1 cellular context compared by ENCODE assay signal in genomic region chr7:121271916-121272315, GRCh38.
TF ChIP-seq lines count a peak whose summit lies in the region.

No MANE protein-coding gene starts in this region.

TF ChIP-seq in GM23338, 12 proteins besides CTCF, POLR2A, EP300 and RAD21 (continued from another document):
- TF ChIP-seq ZNF462 (CRISPR knock-in tag; IDR thresholded peaks at IDR 0.05) (no peak), EZH2 (IDR thresholded peaks at IDR 0.05; ENCODE audit: low read depth, unreplicated experiment) (no peak), EZH2phosphoT487 (IDR thresholded peaks at IDR 0.05; ENCODE audit: unreplicated experiment) (no peak)
